Comparison of ENCODE assay signal across 7 cellular contexts in the genomic region with DNA sequence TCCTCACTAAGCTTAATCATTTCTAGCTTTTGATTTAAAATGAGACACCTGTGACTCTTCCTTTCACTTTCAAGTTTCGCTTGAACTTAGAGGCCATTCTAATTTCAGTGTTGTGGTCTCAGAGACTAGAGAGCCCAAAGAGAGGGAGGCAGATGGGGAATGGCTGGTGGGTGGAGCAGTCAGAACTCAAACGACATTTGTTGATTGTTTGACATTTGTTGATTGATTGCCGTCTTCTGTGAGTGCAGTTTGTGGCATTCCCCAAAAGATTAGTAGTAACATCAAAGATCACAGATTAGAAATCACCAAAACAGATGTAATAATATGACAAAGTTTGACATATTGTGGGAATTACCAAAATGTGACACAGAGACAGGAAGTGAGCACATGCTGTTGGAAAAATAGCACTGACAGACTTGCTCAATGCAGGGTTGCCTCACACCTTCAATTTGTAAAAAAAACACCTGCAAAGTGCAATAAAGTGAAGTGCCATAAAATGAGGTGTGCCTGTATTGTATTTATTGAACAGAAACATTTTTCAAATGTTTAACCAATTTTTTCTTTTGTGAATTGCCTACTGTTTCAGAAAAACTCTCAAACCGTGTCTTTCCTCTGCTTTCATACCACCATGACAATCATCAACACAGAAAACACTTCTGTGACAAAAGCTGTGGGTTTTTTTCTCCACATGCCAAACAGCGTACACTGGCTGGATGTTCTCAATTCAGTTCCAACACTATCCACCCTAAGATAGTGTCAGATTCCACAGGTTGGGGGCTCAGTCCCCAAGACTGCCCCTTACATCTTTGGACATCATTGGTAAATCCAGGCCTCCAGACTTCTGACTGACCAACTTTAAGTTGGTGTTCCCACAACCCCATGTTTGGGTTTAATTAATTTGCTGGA.
DNase-seq lines count a peak whose midpoint lies in the region; ATAC-seq, FAIRE-seq and TF ChIP-seq lines count a peak whose summit lies in the region.

No MANE protein-coding gene starts in this region.

- H3K4me1 Mint-ChIP-seq in astrocyte (ENCODE audit: low read depth, unreplicated experiment), result peaks cover 19% of the 10 kb centered on the region

- H3K9ac ChIP-seq in SK-N-MC (ENCODE audit: insufficient read length) (no peak overlapping the region), astrocyte (ENCODE audit: low read length) (no peak overlapping the region)

- FAIRE-seq in GM19239 (lab: Jason Lieb, UNC), result peak; percentile 99
- no peak for FAIRE-seq in astrocyte (lab: Jason Lieb, UNC)

- H3K27ac ChIP-seq in SK-N-MC (0 out of 2 replicates have a peak overlapping the region, but pooled peaks have one; percentile 19), astrocyte (ENCODE audit: low read depth, low read length) (no peak overlapping the region)

- peaks cover 7% of the 10 kb centered on the region for H4K20me1 ChIP-seq in astrocyte (ENCODE audit: insufficient read depth, low read length)

- H3K4me3 Mint-ChIP-seq in astrocyte (ENCODE audit: unreplicated experiment), result no peak overlapping the region

- H3K36me3 ChIP-seq in SK-N-MC (ENCODE audit: insufficient read depth, low read length) (peaks cover 4% of the 10 kb centered on the region; the same call in 1 of the 2 replicates), astrocyte (ENCODE audit: insufficient read depth, low read length) (no peaks in the 10 kb centered on the region)

- DNase-seq in GM19239 (ENCODE audit: insufficient read length, low spot score) (no peak), SK-N-MC (ENCODE audit: low read depth, low spot score) (no peak), astrocyte (ENCODE audit: low read depth) (peak; percentile 50), NCI-H82 (lab: John Stamatoyannopoulos, UW) (no peak), nucleus accumbens (lab: John Stamatoyannopoulos, UW) (no peak)
- peak; percentile 37 to 51 for DNase-seq in stimulated activated CD4-positive, alpha-beta T cell treated with anti-CD3 and anti-CD28 coated beads, Interleukin-12 subunit alpha, Interleukin-12 subunit beta, amount 100 ng/mL, for 24 hours (ENCODE audit: low read depth in 2 of 2)

- H3K9me3 ChIP-seq in SK-N-MC (ENCODE audit: low read depth, low read length) (peaks cover 5% of the 10 kb centered on the region; the same call in 1 of the 2 replicates), astrocyte (ENCODE audit: insufficient read depth, low read depth, low read length) (no peaks in the 10 kb centered on the region)

- H3K4me3 ChIP-seq in SK-N-MC (no peak overlapping the region), astrocyte (ENCODE audit: insufficient read depth, low read depth, low read length) (no peak overlapping the region)

- no peaks in the 10 kb centered on the region for H3K9me3 Mint-ChIP-seq in astrocyte (ENCODE audit: unreplicated experiment)

- H2AFZ ChIP-seq in astrocyte (ENCODE audit: low read depth, low read length), result no peak overlapping the region

- no peak for TF ChIP-seq CTCF in astrocyte (IDR thresholded peaks at IDR 0.05; ENCODE audit: insufficient read depth, low read depth, low read length)

- no peaks in the 10 kb centered on the region for H3K4me1 ChIP-seq in astrocyte (ENCODE audit: insufficient read depth, low read length)

- H3K27me3 ChIP-seq in astrocyte (ENCODE audit: insufficient read depth, low read length), result no peaks in the 10 kb centered on the region

- peak; percentile 79 for ATAC-seq in HG03039 (IDR thresholded peaks at IDR 0.05; ENCODE audit: unreplicated experiment)

- H3K27me3 Mint-ChIP-seq in astrocyte (ENCODE audit: low read depth, unreplicated experiment), result no peaks in the 10 kb centered on the region

- H3K27ac Mint-ChIP-seq in astrocyte (ENCODE audit: unreplicated experiment), result no peak overlapping the region

- H3K36me3 Mint-ChIP-seq in astrocyte (ENCODE audit: low read depth, unreplicated experiment), result no peaks in the 10 kb centered on the region

- H3K4me2 ChIP-seq in astrocyte (ENCODE audit: low read length), result no peak overlapping the region

- no peaks in the 10 kb centered on the region for H3K79me2 ChIP-seq in astrocyte (ENCODE audit: insufficient read depth, low read length)

Comparison
In these comparisons a context has a peak if more than half of its experiments do, and no peak if none do; other contexts are left out.
1. DNase-seq: peak in astrocyte (single experiment) and stimulated activated CD4-positive, alpha-beta T cell treated with anti-CD3 and anti-CD28 coated beads, Interleukin-12 subunit alpha, Interleukin-12 subunit beta, amount 100 ng/mL, for 24 hours (2 of 2); none in GM19239 (single experiment), SK-N-MC (single experiment), NCI-H82 (single experiment) and nucleus accumbens (0 of 56).